In genomic region chr2:241018051-241018891, GRCh38 we compare ENCODE assay signal across 18 cellular contexts. TPM values are rescaled to one million over a fixed set of nuclear protein-coding genes. Genes with fewer than 3 reads are reported as not detected.
DNase-seq lines count a peak whose midpoint lies in the region; FAIRE-seq and TF ChIP-seq lines count a peak whose summit lies in the region.
"Had no signal": no experiment of that assay in that cellular context is flagged by ENCODE, and none has a peak within 500 bp of the region (broad histone marks: within the 10 kb centered on the region; RNA-seq: fewer than 3 reads in every experiment).

No MANE protein-coding gene starts in this region.

- no peaks in the 10 kb centered on the region for H3K4me1 ChIP-seq in small intestine (ENCODE audit: control insufficient read depth in 2 of 2, insufficient read depth in 1 of 2, low read depth in 1 of 2, low read length in 1 of 2)
- H3K4me1 ChIP-seq: neural progenitor cell, tibial artery had no signal

- no peak overlapping the region for H3K4me3 Mint-ChIP-seq in osteocyte (ENCODE audit: unreplicated experiment)
- H3K4me3 Mint-ChIP-seq: neural progenitor cell had no signal

- no peak overlapping the region for H3K27ac ChIP-seq in small intestine (ENCODE audit: low read depth in 1 of 2, low read length in 1 of 2)
- H3K27ac ChIP-seq: cardiac muscle cell, neural progenitor cell, tibial artery had no signal

- FAIRE-seq in small intestine (lab: Jason Lieb, UNC), result no peak

- H3K27me3 ChIP-seq in small intestine (ENCODE audit: control insufficient read depth in 2 of 2, insufficient read depth in 2 of 2, low read length in 2 of 2), result no peaks in the 10 kb centered on the region
- H3K27me3 ChIP-seq: cardiac muscle cell, neural progenitor cell, tibial artery had no signal

- H3K4me1 Mint-ChIP-seq in osteocyte (ENCODE audit: unreplicated experiment), result no peaks in the 10 kb centered on the region
- H3K4me1 Mint-ChIP-seq: neural progenitor cell had no signal

- H3K9me3 Mint-ChIP-seq in osteocyte (ENCODE audit: unreplicated experiment), result peaks cover 15% of the 10 kb centered on the region

- peaks cover 30% of the 10 kb centered on the region for H3K27me3 Mint-ChIP-seq in osteocyte (ENCODE audit: unreplicated experiment)

- no peaks in the 10 kb centered on the region for H3K36me3 ChIP-seq in small intestine (ENCODE audit: control insufficient read depth in 2 of 2, insufficient read depth in 2 of 2, low read length in 2 of 2)
- H3K36me3 ChIP-seq: cardiac muscle cell, neural progenitor cell had no signal

- no peak overlapping the region for H3K4me3 ChIP-seq in small intestine (ENCODE audit: low read depth in 1 of 2, low read length in 2 of 2)
- H3K4me3 ChIP-seq: cardiac muscle cell, mucosa of descending colon, neural progenitor cell, tibial artery had no signal

- WGBS in small intestine, 3 donors, result 86 to 90% (median 87%) methylated on average over 26 of the region's 26 CpGs

- H3K9me3 ChIP-seq in small intestine (ENCODE audit: control insufficient read depth, low read depth), result no peaks in the 10 kb centered on the region
- H3K9me3 ChIP-seq: mucosa of descending colon, tibial artery had no signal

- no peak overlapping the region for H3K27ac Mint-ChIP-seq in osteocyte (ENCODE audit: unreplicated experiment)
- H3K27ac Mint-ChIP-seq: neural progenitor cell had no signal

- no peak for TF ChIP-seq CTCF in osteocyte (IDR thresholded peaks at IDR 0.05)
- no peak for TF ChIP-seq CTCF in GM13977 (IDR thresholded peaks at IDR 0.05; ENCODE audit: extremely low read depth, insufficient read depth, missing control alignments)

- H3K36me3 Mint-ChIP-seq in osteocyte (ENCODE audit: unreplicated experiment), result no peaks in the 10 kb centered on the region
- H3K36me3 Mint-ChIP-seq: neural progenitor cell had no signal

- in situ Hi-C loops in GM13977 (cut with MboI; ENCODE audit: low pct_unique_long_range_greater_than_20kb, low sequenced_read_pairs, unreplicated experiment), result no loop called here

- DNase-seq in A172 (ENCODE audit: low spot score) (peak; percentile 46), D341Med (ENCODE audit: low spot score) (peak; percentile 6), osteocyte (ENCODE audit: extremely low spot score, unreplicated experiment) (peak; percentile 80), NCI-H1694 treated with DMSO at 0.1 percent for 48 hours (lab: John Stamatoyannopoulos, UW) (no peak), small intestine (no peak), GM13977 (ENCODE audit: low spot score) (no peak)
- peak; percentile 59 for DNase-seq in activated CD8-positive, alpha-beta memory T cell treated with anti-CD3 and anti-CD28 coated beads, Interleukin-2, amount 50 U/mL, for 48 hours
- DNase-seq: activated effector memory CD4-positive, alpha-beta T cell treated with Interleukin-2 at 50 U/mL for 16 hours; AML-193; amniotic stem cell; COR-L47; KG1; mucosa of descending colon; NCI-H524; SHP77 had no signal

RNA-seq across cellular contexts. Expression of gene SNED1, which starts 19.9 kb away (rescaled TPM):
- total RNA-seq in A172 (2014; rRNA removed; shearing (Covaris generic)), result 2.5 and 5.2 TPM in 2 replicates
- 17.6 and 19.4 TPM in 2 replicates for total RNA-seq in osteocyte
- 1 to 10 TPM in 2 of 3 donors, under 1 TPM in 1; 0.45 to 5.7 (median 1.1) TPM for polyA plus RNA-seq in small intestine

Comparison
In these comparisons a context has a peak if more than half of its experiments do, and no peak if none do; other contexts are left out.
1. DNase-seq: peak in A172 (single experiment), D341Med (single experiment), activated CD8-positive, alpha-beta memory T cell treated with anti-CD3 and anti-CD28 coated beads, Interleukin-2, amount 50 U/mL, for 48 hours (single experiment) and osteocyte (single experiment); none in NCI-H1694 treated with DMSO at 0.1 percent for 48 hours (single experiment), small intestine (single experiment) and GM13977 (single experiment).